19 cellular contexts compared by ENCODE assay signal in genomic region chr1:50265790-50266314, GRCh38.
A peak's percentile ranks its signal among the peaks of the same experiment; 100 is the strongest.
DNase-seq lines count a peak whose midpoint lies in the region; ATAC-seq and TF ChIP-seq lines count a peak whose summit lies in the region.
"Had no signal": no experiment of that assay in that cellular context is flagged by ENCODE, and none has a peak within 500 bp of the region (broad histone marks: within the 10 kb centered on the region; RNA-seq: fewer than 3 reads in every experiment).

No MANE protein-coding gene starts in this region.

- TF ChIP-seq CTCF in SK-N-SH (IDR thresholded peaks at IDR 0.05), result no peak
- TF ChIP-seq CTCF in fibroblast of the aortic adventitia (IDR thresholded peaks at IDR 0.05; ENCODE audit: insufficient read depth, low read length), result no peak
- TF ChIP-seq CTCF in psoas muscle (IDR thresholded peaks at IDR 0.05), result no peak

- H3K9me3 ChIP-seq in BLaER1 treated with 17β-estradiol and CSF1 and Interleukin-3, amounts not matched to agents 10 nM and 100 nM (replicated peaks in 1 of 11), result no peaks in the 10 kb centered on the region
- H3K9me3 ChIP-seq in SK-N-SH, result no peaks in the 10 kb centered on the region
- H3K9me3 ChIP-seq in psoas muscle, result no peaks in the 10 kb centered on the region

- H3K4me3 ChIP-seq in BLaER1 treated with 17β-estradiol and CSF1 and Interleukin-3, amounts not matched to agents 10 nM and 100 nM, result no peak overlapping the region
- no peak overlapping the region for H3K4me3 ChIP-seq in SK-N-SH (ENCODE audit: low read depth in 2 of 2, low read length in 1 of 2)
- no peak overlapping the region for H3K4me3 ChIP-seq in fibroblast of the aortic adventitia (ENCODE audit: low read depth, low read length)
- H3K4me3 ChIP-seq in psoas muscle, result no peak overlapping the region

- DNase-seq in SK-N-SH (peak; percentile 56), fibroblast of the aortic adventitia (ENCODE audit: low read depth) (peak; percentile 42), psoas muscle (peak; percentile 53 to 55), KBM-7 (no peak)
- DNase-seq in stimulated activated CD4-positive, alpha-beta T cell treated with anti-CD3 and anti-CD28 coated beads, Interleukin-4, amount 100 ng/mL, for 1 hour, result no peak
- DNase-seq in activated naive CD4-positive, alpha-beta T cell treated with anti-CD3 and anti-CD28 coated beads, Interleukin-2, amount 10 ng/mL, durations not matched to agents 7 days and 5 days, result no peak
- DNase-seq: activated CD4-positive, alpha-beta T cell treated with anti-CD3 and anti-CD28 coated beads for 1 hour; activated CD8-positive, alpha-beta memory T cell treated with anti-CD3 and anti-CD28 coated beads, Interleukin-2, amount 50 U/mL, for 48 hours; central memory CD4-positive, alpha-beta T cell; GF-D8; glutamatergic neuron; NCI-H2227 treated with DMSO at 0.1 percent for 48 hours; SIG-M5; T-helper 9 cell had no signal

- peak; percentile 30 for TF ChIP-seq RAD21 in SK-N-SH (IDR thresholded peaks at IDR 0.05; ENCODE audit: low read length)

- no peaks in the 10 kb centered on the region for H3K27me3 Mint-ChIP-seq in activated naive CD4-positive, alpha-beta T cell treated with anti-CD3 and anti-CD28 coated beads, Interleukin-2, amount 10 ng/mL, durations not matched to agents 7 days and 5 days
- H3K27me3 Mint-ChIP-seq: activated naive CD8-positive, alpha-beta T cell had no signal

- no peaks in the 10 kb centered on the region for H3K4me1 Mint-ChIP-seq in activated naive CD4-positive, alpha-beta T cell treated with anti-CD3 and anti-CD28 coated beads, Interleukin-2, amount 10 ng/mL, durations not matched to agents 7 days and 5 days
- H3K4me1 Mint-ChIP-seq: memory B cell, neural crest cell had no signal

- H4K20me1 ChIP-seq in BLaER1 treated with 17β-estradiol and CSF1 and Interleukin-3, amounts not matched to agents 10 nM and 100 nM, result no peaks in the 10 kb centered on the region
- H4K20me1 ChIP-seq in SK-N-SH (ENCODE audit: insufficient read depth), result no peaks in the 10 kb centered on the region

- H3K9ac ChIP-seq in BLaER1 treated with 17β-estradiol and CSF1 and Interleukin-3, amounts not matched to agents 10 nM and 100 nM, result no peak overlapping the region; a peak in 1 of 22 replicates
- H3K9ac ChIP-seq in SK-N-SH, result no peak overlapping the region

- POLR2A ChIA-PET in SK-N-SH (lab: Yijun Ruan, JAX), result interaction anchor here (0.6 to 3.5 kb wide), 12 partner anchors 8 to 1551 kb away, joined by 3 to 32 read pairs (median 4); partner anchors contain the start of gene ELAVL4

- no peaks in the 10 kb centered on the region for H3K79me2 ChIP-seq in SK-N-SH (ENCODE audit: insufficient read depth)

- no peaks in the 10 kb centered on the region for H3K9me2 ChIP-seq in SK-N-SH

- in situ Hi-C loops in KBM-7 (cut with MboI; ENCODE audit: low pct_unique_long_range_greater_than_20kb, low sequenced_read_pairs), result no loop called here

- H3F3A ChIP-seq in SK-N-SH (replicated peaks; ENCODE audit: insufficient read depth), result no peaks in the 10 kb centered on the region

- H3K4me2 ChIP-seq in BLaER1 treated with 17β-estradiol and CSF1 and Interleukin-3, amounts not matched to agents 10 nM and 100 nM, result peak overlapping the region in 8 of 11 experiments; percentile 2 to 47 (median 34); a peak in 12 of 22 replicates
- H3K4me2 ChIP-seq in SK-N-SH, result no peak overlapping the region; the same call in 1 of the 2 replicates

- no peaks in the 10 kb centered on the region for H3K36me3 ChIP-seq in BLaER1 treated with 17β-estradiol and CSF1 and Interleukin-3, amounts not matched to agents 10 nM and 100 nM
- H3K36me3 ChIP-seq in SK-N-SH (replicated peaks in 1 of 2; ENCODE audit: control insufficient read depth in 1 of 2, insufficient read depth in 2 of 2, low read length in 1 of 2), result no peaks in the 10 kb centered on the region
- no peaks in the 10 kb centered on the region for H3K36me3 ChIP-seq in psoas muscle (ENCODE audit: insufficient read depth in 1 of 2, low read depth in 1 of 2)

- no peak overlapping the region for H2AFZ ChIP-seq in SK-N-SH (ENCODE audit: low read depth)

- H3K27ac ChIP-seq in BLaER1 treated with 17β-estradiol and CSF1 and Interleukin-3, amounts not matched to agents 10 nM and 100 nM, result no peak overlapping the region
- H3K27ac ChIP-seq in SK-N-SH (ENCODE audit: low read depth in 2 of 2, low read length in 1 of 2) (peak overlapping the region in 1 of 2 experiments; percentile 99; a peak in 2 of 4 replicates), psoas muscle (peak overlapping the region; percentile 36)

- intact Hi-C loops in psoas muscle (cut with DNase I), result no loop called here

- ATAC-seq in psoas muscle, result peak in 3 of 4 donors; percentile 35 to 74 (median 68)
- no peak for ATAC-seq in HG03439 (IDR thresholded peaks at IDR 0.05; ENCODE audit: unreplicated experiment)

- CTCF ChIA-PET in SK-N-SH (lab: Yijun Ruan, JAX), result interaction anchor here (0.9 to 3.3 kb wide), 9 partner anchors 8 to 161 kb away, joined by 3 to 15 read pairs (median 5); no protein-coding TSS in a partner anchor
- CTCF ChIA-PET in activated naive CD4-positive, alpha-beta T cell treated with anti-CD3 and anti-CD28 coated beads, Interleukin-2, amount 10 ng/mL, durations not matched to agents 7 days and 5 days (lab: Charles Lee), result no interaction called here

- TF ChIP-seq EP300 in SK-N-SH (IDR thresholded peaks at IDR 0.05; ENCODE audit: borderline replicate concordance in 1 of 2, low read depth in 1 of 2, low read length in 1 of 2), result peak; percentile 40 to 98; a peak in 2 of 4 replicates

- no peaks in the 10 kb centered on the region for H3K9me3 Mint-ChIP-seq in activated naive CD4-positive, alpha-beta T cell treated with anti-CD3 and anti-CD28 coated beads, Interleukin-2, amount 10 ng/mL, durations not matched to agents 7 days and 5 days
- H3K9me3 Mint-ChIP-seq: memory B cell had no signal

- no peaks in the 10 kb centered on the region for H3K27me3 ChIP-seq in BLaER1 treated with 17β-estradiol and CSF1 and Interleukin-3, amounts not matched to agents 10 nM and 100 nM
- H3K27me3 ChIP-seq in SK-N-SH (ENCODE audit: insufficient read depth) (no peaks in the 10 kb centered on the region), psoas muscle (ENCODE audit: insufficient read depth in 3 of 3, low read length in 2 of 3) (no peaks in the 10 kb centered on the region)

- peaks cover 0 to 19% (median 13%) of the 10 kb centered on the region in 10 experiments; a peak in 15 of 20 replicates for H3K4me1 ChIP-seq in BLaER1 treated with 17β-estradiol and CSF1 and Interleukin-3, amounts not matched to agents 10 nM and 100 nM
- H3K4me1 ChIP-seq in SK-N-SH (ENCODE audit: control insufficient read depth in 1 of 2, insufficient read depth in 2 of 2, low read depth in 1 of 2, low read length in 1 of 2) (peaks cover 0 to 41% of the 10 kb centered on the region in 2 experiments; a peak in 2 of 4 replicates), psoas muscle (no peaks in the 10 kb centered on the region)

- H3K4me3 Mint-ChIP-seq in activated naive CD4-positive, alpha-beta T cell treated with anti-CD3 and anti-CD28 coated beads, Interleukin-2, amount 10 ng/mL, durations not matched to agents 7 days and 5 days, result no peak overlapping the region
- H3K4me3 Mint-ChIP-seq: activated naive CD8-positive, alpha-beta T cell; memory B cell; neural crest cell had no signal

- H3K27ac Mint-ChIP-seq in activated naive CD4-positive, alpha-beta T cell treated with anti-CD3 and anti-CD28 coated beads, Interleukin-2, amount 10 ng/mL, durations not matched to agents 7 days and 5 days, result no peak overlapping the region
- H3K27ac Mint-ChIP-seq: activated naive CD8-positive, alpha-beta T cell; memory B cell had no signal

- 5% methylated on average over 3 of the region's 3 CpGs for WGBS in SK-N-SH (ENCODE audit: low lambda C conversion rate)
- 38 to 52% (median 45%) methylated on average over 3 of the region's 3 CpGs for WGBS in psoas muscle, 3 donors

- H3K36me3 Mint-ChIP-seq in activated naive CD4-positive, alpha-beta T cell treated with anti-CD3 and anti-CD28 coated beads, Interleukin-2, amount 10 ng/mL, durations not matched to agents 7 days and 5 days, result no peaks in the 10 kb centered on the region
- H3K36me3 Mint-ChIP-seq: activated naive CD8-positive, alpha-beta T cell; memory B cell had no signal

TF ChIP-seq in SK-N-SH, 30 proteins besides CTCF, POLR2A, EP300 and RAD21 (continues in another document):
- TF ChIP-seq CHD2 (IDR thresholded peaks at IDR 0.05; ENCODE audit: low read length, partially characterized antibody) (peak; percentile 89), ELF1 (IDR thresholded peaks at IDR 0.05) (no peak), POLR2AphosphoS5 (IDR thresholded peaks at IDR 0.05; ENCODE audit: low read depth, low read length) (peak; percentile 77), TCF12 (IDR thresholded peaks at IDR 0.05) (peak; percentile 88), GATA2 (CRISPR knock-in tag; IDR thresholded peaks at IDR 0.05) (peak; percentile 45; the same call in 1 of the 2 replicates), RCOR1 (IDR thresholded peaks at IDR 0.05; ENCODE audit: low read length) (peak; percentile 98), FOXM1 (IDR thresholded peaks at IDR 0.05; ENCODE audit: low read depth) (no peak), FOXJ3 (CRISPR knock-in tag; IDR thresholded peaks at IDR 0.05) (peak; percentile 97), TEAD4 (IDR thresholded peaks at IDR 0.05; ENCODE audit: borderline replicate concordance, insufficient read depth) (0 out of 2 replicates have a peak, but pooled peaks have one; percentile 57), FOSL2 (IDR thresholded peaks at IDR 0.05; ENCODE audit: borderline replicate concordance, low read depth) (no peak), JUND (IDR thresholded peaks at IDR 0.05) (0 out of 2 replicates have a peak, but pooled peaks have one; percentile 13), PBX3 (IDR thresholded peaks at IDR 0.05) (peak; percentile 58), MXI1 (IDR thresholded peaks at IDR 0.05; ENCODE audit: low read depth, low read length) (peak; percentile 77), NFIC (IDR thresholded peaks at IDR 0.05; ENCODE audit: borderline replicate concordance) (0 out of 2 replicates have a peak, but pooled peaks have one; percentile 25)

Comparison
In these comparisons a context has a peak if more than half of its experiments do, and no peak if none do; other contexts are left out.
1. DNase-seq: peak in SK-N-SH (single experiment), fibroblast of the aortic adventitia (single experiment) and psoas muscle (2 of 2); none in KBM-7 (single experiment), stimulated activated CD4-positive, alpha-beta T cell treated with anti-CD3 and anti-CD28 coated beads, Interleukin-4, amount 100 ng/mL, for 1 hour (single experiment) and activated naive CD4-positive, alpha-beta T cell treated with anti-CD3 and anti-CD28 coated beads, Interleukin-2, amount 10 ng/mL, durations not matched to agents 7 days and 5 days (single experiment).